ENCODE assay signal across 22 cellular contexts in genomic region chr4:151347490-151347889, GRCh38. TPM values are rescaled to one million over a fixed set of nuclear protein-coding genes. Genes with fewer than 3 reads are reported as not detected.
DNase-seq lines count a peak whose midpoint lies in the region; ATAC-seq and TF ChIP-seq lines count a peak whose summit lies in the region.
"Had no signal": no experiment of that assay in that cellular context is flagged by ENCODE, and none has a peak within 500 bp of the region (broad histone marks: within the 10 kb centered on the region; RNA-seq: fewer than 3 reads in every experiment).

No MANE protein-coding gene starts in this region.

- H4K20me1 ChIP-seq in hepatocyte (ENCODE audit: insufficient read depth, poor library complexity, severe bottlenecking), result no peaks in the 10 kb centered on the region
- H4K20me1 ChIP-seq: BLaER1 treated with 17β-estradiol and CSF1 and Interleukin-3, amounts not matched to agents 10 nM and 100 nM had no signal

- no peak overlapping the region for H2AFZ ChIP-seq in hepatocyte
- H2AFZ ChIP-seq: GM23338 had no signal

- ATAC-seq in GM21786 (IDR thresholded peaks at IDR 0.05; ENCODE audit: unreplicated experiment), result no peak
- ATAC-seq in GM19324 (IDR thresholded peaks at IDR 0.05; ENCODE audit: low FRiP score, unreplicated experiment), result no peak
- ATAC-seq: A549, GM23338, HCT116 had no signal

- no peaks in the 10 kb centered on the region for H3K27me3 ChIP-seq in colonic mucosa
- H3K27me3 ChIP-seq in hepatocyte, result no peaks in the 10 kb centered on the region
- no peaks in the 10 kb centered on the region for H3K27me3 ChIP-seq in mucosa of rectum (ENCODE audit: control insufficient read depth in 2 of 2, insufficient read depth in 2 of 2, low read length in 2 of 2)
- H3K27me3 ChIP-seq: BE2C; BLaER1 treated with 17β-estradiol and CSF1 and Interleukin-3, amounts not matched to agents 10 nM and 100 nM had no signal

- no peaks in the 10 kb centered on the region for H3K79me2 ChIP-seq in hepatocyte

- H3K4me3 ChIP-seq in colonic mucosa (no peak overlapping the region), hepatocyte (no peak overlapping the region), mucosa of rectum (ENCODE audit: low read length in 2 of 2) (peak overlapping the region; percentile 42 to 57)
- H3K4me3 ChIP-seq: A549; BLaER1 treated with 17β-estradiol and CSF1 and Interleukin-3, amounts not matched to agents 10 nM and 100 nM; GM23338 had no signal

- DNase-seq in colonic mucosa, result no peak
- DNase-seq in hepatocyte (ENCODE audit: low spot score), result no peak
- no peak for DNase-seq in GM10266 (ENCODE audit: extremely low spot score)
- DNase-seq: 8988T; ACHN; AML-193; BE2C; CD4-positive, alpha-beta T cell; CD8-positive, alpha-beta memory T cell; DMS 273 treated with DMSO at 0.1 percent for 48 hours; DMS79; EL; GDM1; H9 had no signal

- H3K36me3 ChIP-seq in colonic mucosa, result no peaks in the 10 kb centered on the region
- H3K36me3 ChIP-seq in hepatocyte (replicated peaks; ENCODE audit: insufficient read depth, low read depth), result no peaks in the 10 kb centered on the region
- H3K36me3 ChIP-seq in mucosa of rectum (ENCODE audit: control insufficient read depth in 2 of 2, insufficient read depth in 2 of 2, low read length in 2 of 2), result no peaks in the 10 kb centered on the region
- H3K36me3 ChIP-seq: BE2C; BLaER1 treated with 17β-estradiol and CSF1 and Interleukin-3, amounts not matched to agents 10 nM and 100 nM had no signal

- H3K4me1 ChIP-seq in colonic mucosa, result no peaks in the 10 kb centered on the region
- peaks cover 5% of the 10 kb centered on the region for H3K4me1 ChIP-seq in hepatocyte (ENCODE audit: insufficient read depth)
- peaks cover 7 to 10% of the 10 kb centered on the region in 2 donors for H3K4me1 ChIP-seq in mucosa of rectum (ENCODE audit: control insufficient read depth in 2 of 2, insufficient read depth in 2 of 2, low read length in 2 of 2)
- H3K4me1 ChIP-seq: A549, BE2C had no signal

- H3K9me2 ChIP-seq in hepatocyte (replicated peaks; ENCODE audit: insufficient read depth), result no peaks in the 10 kb centered on the region

- H3K9ac ChIP-seq in colonic mucosa (ENCODE audit: low read depth in 2 of 2, low read length in 2 of 2) (peak overlapping the region in 1 of 2 donors; percentile 62), mucosa of rectum (ENCODE audit: low read depth in 1 of 2, low read length in 2 of 2) (peak overlapping the region in 1 of 2 donors; percentile 17)
- H3K9ac ChIP-seq: BLaER1 treated with 17β-estradiol and CSF1 and Interleukin-3, amounts not matched to agents 10 nM and 100 nM had no signal

- WGBS in hepatocyte (ENCODE audit: low lambda C conversion rate, missing lambda C conversion rate), result 87% methylated on average over 2 of the region's 2 CpGs

- no peak overlapping the region for H3K4me2 ChIP-seq in hepatocyte
- H3K4me2 ChIP-seq: A549; BLaER1 treated with 17β-estradiol and CSF1 and Interleukin-3, amounts not matched to agents 10 nM and 100 nM; GM23338 had no signal

- H3K27ac ChIP-seq in colonic mucosa, result peak overlapping the region; percentile 71
- peak overlapping the region; percentile 32 for H3K27ac ChIP-seq in hepatocyte
- H3K27ac ChIP-seq in mucosa of rectum (ENCODE audit: low read depth in 2 of 2, low read length in 2 of 2), result peak overlapping the region; percentile 68 to 71
- H3K27ac ChIP-seq: A549; BLaER1 treated with 17β-estradiol and CSF1 and Interleukin-3, amounts not matched to agents 10 nM and 100 nM had no signal

- intact Hi-C loops in colonic mucosa (cut with DNase I), result no loop called here

- H3K9me3 ChIP-seq in colonic mucosa (no peaks in the 10 kb centered on the region), hepatocyte (ENCODE audit: low read depth) (no peaks in the 10 kb centered on the region), mucosa of rectum (ENCODE audit: control insufficient read depth in 2 of 2, low read length in 2 of 2) (no peaks in the 10 kb centered on the region)
- H3K9me3 ChIP-seq: A549, BE2C had no signal

- TF ChIP-seq CTCF in colonic mucosa (IDR thresholded peaks at IDR 0.05) (no peak), hepatocyte (IDR thresholded peaks at IDR 0.05; ENCODE audit: poor library complexity) (no peak), GM10266 (IDR thresholded peaks at IDR 0.05; ENCODE audit: control insufficient read depth, insufficient read depth, low read depth, missing control alignments) (no peak)

RNA-seq across cellular contexts. Expression of gene SH3D19, which starts 22.1 kb away (rescaled TPM):
- total RNA-seq in colonic mucosa (100 to 1,000 TPM in 1 of 2 donors, 10 to 100 TPM in 1; 75.5 to 104 TPM), hepatocyte (54.7 and 61.6 TPM in 2 replicates)
- polyA plus RNA-seq in hepatocyte, result 28.2 and 31.9 TPM in 2 replicates
- total RNA-seq: CD8-positive, alpha-beta memory T cell had no signal
- polyA plus RNA-seq: CD14-positive monocyte; CD8-positive, alpha-beta memory T cell had no signal

Comparison
In these comparisons a context has a peak if more than half of its experiments do, and no peak if none do; other contexts are left out.
1. H3K4me3 ChIP-seq: peak in mucosa of rectum (2 of 2); none in colonic mucosa (single experiment) and hepatocyte (single experiment).
2. Peak in every context shown above with its lines, with median percentiles within 50 percentile points of each other: H3K27ac ChIP-seq.